In the genomic region with DNA sequence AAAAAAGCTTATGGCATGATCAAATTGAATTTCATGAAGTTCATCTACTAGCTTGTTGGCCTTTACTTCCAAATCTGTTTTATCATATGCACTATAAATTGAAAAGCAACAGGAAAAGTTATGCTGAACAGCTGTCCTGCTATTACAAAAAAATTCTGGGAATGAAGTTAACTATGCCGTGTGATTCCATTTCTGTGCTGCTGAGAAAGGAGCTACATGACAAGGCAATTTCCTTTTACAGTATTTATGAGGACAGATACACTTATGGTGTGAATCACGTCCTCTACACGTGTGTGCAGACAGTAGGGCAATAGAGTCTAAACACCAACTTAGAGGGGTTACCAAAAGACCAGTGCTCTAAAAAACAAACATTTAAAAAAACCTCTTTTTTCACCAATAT, we compare ENCODE assay signal across 18 cellular contexts.
DNase-seq lines count a peak whose midpoint lies in the region; ATAC-seq, FAIRE-seq and TF ChIP-seq lines count a peak whose summit lies in the region.
"Had no signal": no experiment of that assay in that cellular context is flagged by ENCODE, and none has a peak within 500 bp of the region (broad histone marks: within the 10 kb centered on the region; RNA-seq: fewer than 3 reads in every experiment).

No MANE protein-coding gene starts in this region.

- ATAC-seq in K562, result no peak

- H3K9me1 ChIP-seq in K562 (ENCODE audit: control insufficient read depth, insufficient read depth, low read length), result no peaks in the 10 kb centered on the region

- no peak for FAIRE-seq in K562 (lab: Jason Lieb, UNC)
- FAIRE-seq: GM12892, GM19239 had no signal

- no peak for TF ChIP-seq POLR2A in K562 (conservative IDR thresholded peaks at IDR 0.05)

- no peaks in the 10 kb centered on the region for H4K20me1 ChIP-seq in K562 (replicated peaks; ENCODE audit: control insufficient read depth, insufficient read depth, low read length)

- H2AFZ ChIP-seq in K562 (ENCODE audit: low read depth, low read length), result no peak overlapping the region

- POLR2A ChIA-PET in K562 (lab: Yijun Ruan, JAX), result interaction anchor here (0.8 kb wide), 3 partner anchors 13 to 42 kb away, joined by 3 to 4 read pairs (median 4); no protein-coding TSS in a partner anchor
- POLR2A ChIA-PET in activated CD4-positive, alpha-beta memory T cell treated with anti-CD3 and anti-CD28 coated beads for 36 hours (lab: Charles Lee), result no interaction called here

- peak overlapping the region; percentile 75 for H3K27ac Mint-ChIP-seq in osteocyte (ENCODE audit: unreplicated experiment)
- H3K27ac Mint-ChIP-seq in activated CD4-positive, alpha-beta memory T cell treated with anti-CD3 and anti-CD28 coated beads for 36 hours, result no peak overlapping the region

- H3K9ac ChIP-seq in K562 (ENCODE audit: insufficient read depth in 1 of 2, low read depth in 2 of 2, low read length in 2 of 2), result no peak overlapping the region

- H3K36me3 Mint-ChIP-seq in osteocyte (ENCODE audit: unreplicated experiment), result no peaks in the 10 kb centered on the region
- no peaks in the 10 kb centered on the region for H3K36me3 Mint-ChIP-seq in activated CD4-positive, alpha-beta memory T cell treated with anti-CD3 and anti-CD28 coated beads for 36 hours

- no peak overlapping the region for H3K4me3 Mint-ChIP-seq in osteocyte (ENCODE audit: unreplicated experiment)
- H3K4me3 Mint-ChIP-seq in activated CD4-positive, alpha-beta memory T cell treated with anti-CD3 and anti-CD28 coated beads for 36 hours, result no peak overlapping the region

- H3K79me2 ChIP-seq in K562 (ENCODE audit: control insufficient read depth, insufficient read depth, low read length), result no peaks in the 10 kb centered on the region

- in situ Hi-C loops in K562 (cut with MboI), result no loop called here

- H3K4me3 ChIP-seq in K562, result no peak overlapping the region
- no peak overlapping the region for H3K4me3 ChIP-seq in fibroblast of villous mesenchyme (ENCODE audit: low read depth, low read length)
- H3K4me3 ChIP-seq: SJSA1 had no signal

- no peak for TF ChIP-seq EP300 in K562 (IDR thresholded peaks at IDR 0.05; ENCODE audit: low read length)

- WGBS in K562 (ENCODE audit: insufficient coverage, low coverage, missing lambda C conversion rate), result 0% methylated on average over 3 of the region's 3 CpGs

- peaks cover 26% of the 10 kb centered on the region for H3K4me1 Mint-ChIP-seq in osteocyte (ENCODE audit: unreplicated experiment)
- no peaks in the 10 kb centered on the region for H3K4me1 Mint-ChIP-seq in activated CD4-positive, alpha-beta memory T cell treated with anti-CD3 and anti-CD28 coated beads for 36 hours (ENCODE audit: low read depth)

- H3K4me2 ChIP-seq in K562 (ENCODE audit: insufficient read depth, low read length), result no peak overlapping the region

- H3K27me3 Mint-ChIP-seq in osteocyte (ENCODE audit: unreplicated experiment), result no peaks in the 10 kb centered on the region
- H3K27me3 Mint-ChIP-seq in activated CD4-positive, alpha-beta memory T cell treated with anti-CD3 and anti-CD28 coated beads for 36 hours, result no peaks in the 10 kb centered on the region

- no TSS peak for BruUV-seq in K562 (replicated peaks; lab: Mats Ljungman, UMichigan)

- no peak for TF ChIP-seq RAD21 in K562 (CRISPR knock-in tag; conservative IDR thresholded peaks at IDR 0.05 in 1 of 2, IDR thresholded peaks at IDR 0.05 in 1 of 2)

- no peaks in the 10 kb centered on the region for H3K27me3 ChIP-seq in K562 (ENCODE audit: control insufficient read depth in 2 of 2, insufficient read depth in 2 of 2, low read length in 2 of 2)
- H3K27me3 ChIP-seq: SJSA1 had no signal

- peak; percentile 47 for DNase-seq in GM04503 (ENCODE audit: low read depth)
- no peak for DNase-seq in K562 (ENCODE audit: extremely low read depth in 1 of 4, low spot score in 3 of 4)
- peak; percentile 69 for DNase-seq in fibroblast of villous mesenchyme (ENCODE audit: low read depth)
- no peak for DNase-seq in osteocyte (ENCODE audit: extremely low spot score, unreplicated experiment)
- DNase-seq in activated gamma-delta T cell treated with Interleukin-2 at 50 U/mL for 16 hours, result no peak
- no peak for DNase-seq in NCI-H2171 treated with DMSO at 0.1 percent for 48 hours (lab: John Stamatoyannopoulos, UW)
- no peak for DNase-seq in activated CD4-positive, alpha-beta memory T cell treated with anti-CD3 and anti-CD28 coated beads for 36 hours
- DNase-seq in GOT3 (lab: John Stamatoyannopoulos, UW), result no peak
- DNase-seq: C1 segment of cervical spinal cord, DMS153, KBM-7, NCI-H1048, NCI-H2107, NCI-H69 had no signal

- intact Hi-C loops in K562 (cut with micrococcal nuclease), result no loop called here
- intact Hi-C loops in activated CD4-positive, alpha-beta memory T cell treated with anti-CD3 and anti-CD28 coated beads for 36 hours (cut with micrococcal nuclease), result no loop called here

- H3K9me3 ChIP-seq in K562 (replicated peaks; ENCODE audit: control insufficient read depth, insufficient read depth, low read depth, low read length), result no peaks in the 10 kb centered on the region
- H3K9me3 ChIP-seq: SJSA1 had no signal

- no peaks in the 10 kb centered on the region for H3K36me3 ChIP-seq in K562 (ENCODE audit: control insufficient read depth, insufficient read depth, low read length)
- H3K36me3 ChIP-seq: SJSA1 had no signal

- CTCF ChIA-PET in K562 (lab: Yijun Ruan, JAX; ENCODE audit: low intra/inter-chr PET ratio), result no interaction called here
- CTCF ChIA-PET in activated CD4-positive, alpha-beta memory T cell treated with anti-CD3 and anti-CD28 coated beads for 36 hours (lab: Charles Lee), result no interaction called here

- peaks cover 6% of the 10 kb centered on the region for H3K9me3 Mint-ChIP-seq in osteocyte (ENCODE audit: unreplicated experiment)
- no peaks in the 10 kb centered on the region for H3K9me3 Mint-ChIP-seq in activated CD4-positive, alpha-beta memory T cell treated with anti-CD3 and anti-CD28 coated beads for 36 hours

- H3K27ac ChIP-seq in K562 (ENCODE audit: extremely low read depth, low read depth, low read length), result no peak overlapping the region
- H3K27ac ChIP-seq: HL-60, SJSA1 had no signal

- no peaks in the 10 kb centered on the region for H3K4me1 ChIP-seq in K562 (replicated peaks in 1 of 2; ENCODE audit: control insufficient read depth in 2 of 2, insufficient read depth in 2 of 2, low read length in 2 of 2)
- H3K4me1 ChIP-seq: SJSA1 had no signal

- no peak for TF ChIP-seq CTCF in K562 (IDR thresholded peaks at IDR 0.05 in 2 of 3, conservative IDR thresholded peaks at IDR 0.05 in 1 of 3; ENCODE audit: insufficient read depth in 2 of 3, low read depth in 1 of 3, low read length in 3 of 3)
- TF ChIP-seq CTCF in fibroblast of villous mesenchyme (IDR thresholded peaks at IDR 0.05; ENCODE audit: insufficient read depth, low read depth, low read length), result no peak
- TF ChIP-seq CTCF in osteocyte (IDR thresholded peaks at IDR 0.05), result no peak

TF ChIP-seq in K562, 482 proteins besides CTCF, POLR2A, EP300 and RAD21:
- TF ChIP-seq, protein P1, sequence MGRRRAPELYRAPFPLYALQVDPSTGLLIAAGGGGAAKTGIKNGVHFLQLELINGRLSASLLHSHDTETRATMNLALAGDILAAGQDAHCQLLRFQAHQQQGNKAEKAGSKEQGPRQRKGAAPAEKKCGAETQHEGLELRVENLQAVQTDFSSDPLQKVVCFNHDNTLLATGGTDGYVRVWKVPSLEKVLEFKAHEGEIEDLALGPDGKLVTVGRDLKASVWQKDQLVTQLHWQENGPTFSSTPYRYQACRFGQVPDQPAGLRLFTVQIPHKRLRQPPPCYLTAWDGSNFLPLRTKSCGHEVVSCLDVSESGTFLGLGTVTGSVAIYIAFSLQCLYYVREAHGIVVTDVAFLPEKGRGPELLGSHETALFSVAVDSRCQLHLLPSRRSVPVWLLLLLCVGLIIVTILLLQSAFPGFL (CRISPR knock-in tag; IDR thresholded peaks at IDR 0.05), result no peak
- TF ChIP-seq NFE2 (IDR thresholded peaks at IDR 0.05; ENCODE audit: low read depth), result peak; percentile 9; the same call in 1 of the 2 replicates

Comparison
In these comparisons a context has a peak if more than half of its experiments do, and no peak if none do; other contexts are left out.
1. DNase-seq: peak in GM04503 (single experiment) and fibroblast of villous mesenchyme (single experiment); none in K562 (0 of 4), osteocyte (single experiment), activated gamma-delta T cell treated with Interleukin-2 at 50 U/mL for 16 hours (single experiment), NCI-H2171 treated with DMSO at 0.1 percent for 48 hours (single experiment), activated CD4-positive, alpha-beta memory T cell treated with anti-CD3 and anti-CD28 coated beads for 36 hours (single experiment) and GOT3 (single experiment).